8 cellular contexts compared by ENCODE assay signal in genomic region chrX:71095555-71095970, GRCh38. TPM values are rescaled to one million over a fixed set of nuclear protein-coding genes. Genes with fewer than 3 reads are reported as not detected.
A peak's percentile ranks its signal among the peaks of the same experiment; 100 is the strongest.
DNase-seq lines count a peak whose midpoint lies in the region; ATAC-seq and TF ChIP-seq lines count a peak whose summit lies in the region.

Gene FOXO4, plus strand, starts transcription at chrX:71095851. Its CDS starts 678 bp downstream, at chrX:71096529.

- H3K27ac Mint-ChIP-seq in endothelial cell (ENCODE audit: unreplicated experiment) = peak within 1 kb of the TSS; percentile 83

- no peaks in the 10 kb centered on the region for H3K36me3 Mint-ChIP-seq in endothelial cell (ENCODE audit: low read depth, unreplicated experiment)

- no peak for TF ChIP-seq CTCF in endothelial cell (IDR thresholded peaks at IDR 0.05; ENCODE audit: unreplicated experiment)

- H3K36me3 ChIP-seq in HUES48 (ENCODE audit: control insufficient read depth, insufficient read depth, low read length) = no peaks in the 10 kb centered on the region
- H3K36me3 ChIP-seq in NT2/D1 (ENCODE audit: insufficient read depth, insufficient read length, low read length) = no peaks in the 10 kb centered on the region

- H3K4me1 ChIP-seq in HUES48 (ENCODE audit: control insufficient read depth, insufficient read depth, low read length) (peaks cover 9% of the 10 kb centered on the region; the same call in 1 of the 2 replicates), NT2/D1 (ENCODE audit: insufficient read depth, insufficient read length) (peaks cover 14% of the 10 kb centered on the region)

- H3K27ac ChIP-seq in HUES48 (ENCODE audit: low read depth, low read length) = peak within 1 kb of the TSS; percentile 67

- H3K9ac ChIP-seq in HUES48 (ENCODE audit: low read depth, low read length) (0 out of 2 replicates have a peak within 1 kb of the TSS, but pooled peaks have one; percentile 22), NT2/D1 (ENCODE audit: insufficient read length, low read depth) (peak within 1 kb of the TSS; percentile 88)

- H3K4me3 ChIP-seq in HUES48 (ENCODE audit: low read depth, low read length) (peak within 1 kb of the TSS; percentile 81), NT2/D1 (ENCODE audit: insufficient read length, low read depth) (peak within 1 kb of the TSS; percentile 74)

- ATAC-seq in GM21381 (IDR thresholded peaks at IDR 0.05; ENCODE audit: unreplicated experiment) = peak; percentile 94

- peaks cover 4% of the 10 kb centered on the region for H3K27me3 Mint-ChIP-seq in endothelial cell (ENCODE audit: unreplicated experiment)

- H3K4me1 Mint-ChIP-seq in endothelial cell (ENCODE audit: unreplicated experiment) = peaks cover 11% of the 10 kb centered on the region

- peaks cover 8% of the 10 kb centered on the region; the same call in 1 of the 2 replicates for H3K27me3 ChIP-seq in HUES48 (ENCODE audit: control insufficient read depth, insufficient read depth, low read length)
- H3K27me3 ChIP-seq in NT2/D1 (ENCODE audit: insufficient read depth, insufficient read length) = peaks cover 11% of the 10 kb centered on the region

- no peaks in the 10 kb centered on the region for H3K9me3 Mint-ChIP-seq in endothelial cell (ENCODE audit: unreplicated experiment)

- H3K4me3 Mint-ChIP-seq in endothelial cell (ENCODE audit: unreplicated experiment) = peak within 1 kb of the TSS; percentile 96

- DNase-seq in COLO668 (lab: John Stamatoyannopoulos, UW; ENCODE audit: unreplicated experiment) = peak; percentile 87
- DNase-seq in NT2/D1 (ENCODE audit: low read depth, low spot score) = peak; percentile 86
- peak; percentile 59 for DNase-seq in activated CD8-positive, alpha-beta memory T cell treated with anti-CD3 and anti-CD28 coated beads, Interleukin-2, amount 50 U/mL, for 24 hours (ENCODE audit: extremely low read depth)
- peak; percentile 77 for DNase-seq in endothelial cell (ENCODE audit: low spot score)
- DNase-seq in middle frontal gyrus (ENCODE audit: extremely low spot score, low spot score) = peak; percentile 87
- peak; percentile 69 to 77 for DNase-seq in stimulated activated CD8-positive, alpha-beta memory T cell treated with anti-CD3 and anti-CD28 coated beads, Interleukin-2, amount 100 ng/mL, for 1 hour (ENCODE audit: low read depth in 2 of 2)

- H3K9me3 ChIP-seq in HUES48 (ENCODE audit: control insufficient read depth, insufficient read depth, low read length) (peaks cover 25% of the 10 kb centered on the region), NT2/D1 (ENCODE audit: insufficient read depth, low read length) (no peaks in the 10 kb centered on the region)

RNA-seq across cellular contexts. Expression of gene FOXO4, which starts in this region (rescaled TPM):
- total RNA-seq in endothelial cell (ENCODE audit: unreplicated experiment) = 16.4 TPM

Comparison
In these comparisons a context has a peak if more than half of its experiments do, and no peak if none do; other contexts are left out.
1. Peak in every context shown above with its lines: DNase-seq, ATAC-seq, H3K4me3 ChIP-seq and H3K27ac ChIP-seq.